In the genomic region with DNA sequence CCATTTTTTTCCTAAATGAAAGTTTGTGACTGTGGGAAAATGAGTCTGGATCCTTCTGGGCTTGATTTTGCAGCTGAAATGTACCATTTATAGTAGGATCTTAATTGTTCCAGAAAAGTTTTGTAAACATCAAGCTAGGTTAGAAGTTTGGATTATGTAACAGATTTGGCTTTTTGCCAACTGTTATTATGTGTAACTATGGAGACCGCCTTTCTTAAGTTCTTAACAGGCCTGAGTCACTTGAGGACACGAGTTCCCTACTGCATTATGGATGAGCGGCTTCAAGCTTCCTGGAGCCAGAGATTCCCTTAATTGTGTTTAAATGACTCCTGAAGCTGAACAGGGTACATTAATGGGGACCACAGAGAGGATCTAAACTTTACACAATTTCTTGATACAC, we compare ENCODE assay signal across 8 cellular contexts. TPM values are rescaled to one million over a fixed set of nuclear protein-coding genes. Genes with fewer than 3 reads are reported as not detected.
DNase-seq lines count a peak whose midpoint lies in the region; ATAC-seq and TF ChIP-seq lines count a peak whose summit lies in the region.

No MANE protein-coding gene starts in this region.

- no peak for ATAC-seq in HG03175 (IDR thresholded peaks at IDR 0.05; ENCODE audit: unreplicated experiment)

- peaks cover 15% of the 10 kb centered on the region for H3K4me1 ChIP-seq in mesodermal cell (ENCODE audit: control insufficient read depth, insufficient read depth, low read length, poor library complexity, severe bottlenecking)

- DNase-seq in HEK293T (ENCODE audit: extremely low spot score) (peak; percentile 60), NCI-H524 (lab: John Stamatoyannopoulos, UW) (peak; percentile 38 to 84), GOT3 (lab: John Stamatoyannopoulos, UW) (no peak), COLO668 (lab: John Stamatoyannopoulos, UW; ENCODE audit: unreplicated experiment) (no peak), H7 (no peak)

- H3K4me3 ChIP-seq in mesodermal cell (ENCODE audit: extremely low read depth, insufficient read depth, low read length, poor library complexity, severe bottlenecking): no peak overlapping the region
- no peak overlapping the region for H3K4me3 ChIP-seq in H7 (ENCODE audit: insufficient read depth, low read depth, low read length)

- peaks cover 7% of the 10 kb centered on the region for H3K9me3 ChIP-seq in mesodermal cell (ENCODE audit: control insufficient read depth, low read length)

- peaks cover 40% of the 10 kb centered on the region for H3K36me3 ChIP-seq in mesodermal cell (ENCODE audit: control insufficient read depth, insufficient read depth, low read length)
- peaks cover 3% of the 10 kb centered on the region for H3K36me3 ChIP-seq in H7 (replicated peaks; ENCODE audit: control insufficient read depth, insufficient read depth, low read length)

- no peaks in the 10 kb centered on the region for H3K27me3 ChIP-seq in H7 (ENCODE audit: control insufficient read depth, insufficient read depth, low read length)

- peak overlapping the region; percentile 88 for H3K27ac ChIP-seq in cingulate gyrus (ENCODE audit: low read depth, low read length)
- peak overlapping the region; percentile 53 for H3K27ac ChIP-seq in mesodermal cell (ENCODE audit: low read depth, low read length, severe bottlenecking)

- POLR2A ChIA-PET in HEK293T (lab: Yijun Ruan, JAX): interaction anchor here (0.7 to 1.4 kb wide), 3 partner anchors 10 to 22 kb away, joined by 3 to 5 read pairs (median 3); partner anchors contain the start of gene SLC25A33

- CTCF ChIA-PET in HEK293T (lab: Yijun Ruan, JAX): no interaction called here

- 93 to 100% methylated on average over 3 of the region's 3 CpGs for WGBS in mesodermal cell (ENCODE audit: insufficient coverage in 2 of 2), 2 experiments

TF ChIP-seq in HEK293T, 16 proteins besides CTCF, POLR2A, EP300 and RAD21:
- no peak for TF ChIP-seq ELF4 (IDR thresholded peaks at IDR 0.05)
- no peak for TF ChIP-seq L3MBTL2 (conservative IDR thresholded peaks at IDR 0.05)
- no peak for TF ChIP-seq BHLHE40 (IDR thresholded peaks at IDR 0.05; ENCODE audit: borderline replicate concordance)
- no peak for TF ChIP-seq SP1 (IDR thresholded peaks at IDR 0.05)
- no peak for TF ChIP-seq LEF1 (IDR thresholded peaks at IDR 0.05; ENCODE audit: borderline replicate concordance)
- TF ChIP-seq SUZ12 (IDR thresholded peaks at IDR 0.05): no peak
- TF ChIP-seq NFRKB (IDR thresholded peaks at IDR 0.05): no peak
- no peak for TF ChIP-seq FOXM1 (IDR thresholded peaks at IDR 0.05; ENCODE audit: borderline replicate concordance)
- no peak for TF ChIP-seq TARDBP (IDR thresholded peaks at IDR 0.05)
- no peak for TF ChIP-seq ZNF384 (IDR thresholded peaks at IDR 0.05)
- no peak for TF ChIP-seq CTBP1 (IDR thresholded peaks at IDR 0.05; ENCODE audit: borderline replicate concordance)
- TF ChIP-seq FOXA1 (IDR thresholded peaks at IDR 0.05): no peak
- TF ChIP-seq, protein P1, sequence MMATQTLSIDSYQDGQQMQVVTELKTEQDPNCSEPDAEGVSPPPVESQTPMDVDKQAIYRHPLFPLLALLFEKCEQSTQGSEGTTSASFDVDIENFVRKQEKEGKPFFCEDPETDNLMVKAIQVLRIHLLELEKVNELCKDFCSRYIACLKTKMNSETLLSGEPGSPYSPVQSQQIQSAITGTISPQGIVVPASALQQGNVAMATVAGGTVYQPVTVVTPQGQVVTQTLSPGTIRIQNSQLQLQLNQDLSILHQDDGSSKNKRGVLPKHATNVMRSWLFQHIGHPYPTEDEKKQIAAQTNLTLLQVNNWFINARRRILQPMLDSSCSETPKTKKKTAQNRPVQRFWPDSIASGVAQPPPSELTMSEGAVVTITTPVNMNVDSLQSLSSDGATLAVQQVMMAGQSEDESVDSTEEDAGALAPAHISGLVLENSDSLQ (IDR thresholded peaks at IDR 0.05): no peak
- no peak for TF ChIP-seq HDGF (IDR thresholded peaks at IDR 0.05; ENCODE audit: borderline replicate concordance)

RNA-seq across cellular contexts. Expression of gene SLC25A33, which starts 22.2 kb away (rescaled TPM):
- polyA plus RNA-seq in mesodermal cell (2013, experiment 1 of 2): 6.5 TPM
- 5.5 TPM for polyA plus RNA-seq in mesodermal cell (2013, experiment 2 of 2)
- total RNA-seq in H7 (2014; rRNA removed; shearing (Covaris generic)): 17.4 and 23.2 TPM in 2 replicates

RNA-seq across cellular contexts. Expression of gene TMEM201, which starts 27.3 kb away (rescaled TPM):
- 9.7 TPM for polyA plus RNA-seq in mesodermal cell (2013, experiment 1 of 2)
- 7.8 TPM for polyA plus RNA-seq in mesodermal cell (2013, experiment 2 of 2)
- total RNA-seq in H7 (2014; rRNA removed; shearing (Covaris generic)): 12.9 and 14.9 TPM in 2 replicates

Comparison
In these comparisons a context has a peak if more than half of its experiments do, and no peak if none do; other contexts are left out.
1. DNase-seq: peak in HEK293T (single experiment) and NCI-H524 (2 of 2); none in GOT3 (single experiment), COLO668 (single experiment) and H7 (single experiment).